ENCODE assay signal across 8 cellular contexts in the genomic region with DNA sequence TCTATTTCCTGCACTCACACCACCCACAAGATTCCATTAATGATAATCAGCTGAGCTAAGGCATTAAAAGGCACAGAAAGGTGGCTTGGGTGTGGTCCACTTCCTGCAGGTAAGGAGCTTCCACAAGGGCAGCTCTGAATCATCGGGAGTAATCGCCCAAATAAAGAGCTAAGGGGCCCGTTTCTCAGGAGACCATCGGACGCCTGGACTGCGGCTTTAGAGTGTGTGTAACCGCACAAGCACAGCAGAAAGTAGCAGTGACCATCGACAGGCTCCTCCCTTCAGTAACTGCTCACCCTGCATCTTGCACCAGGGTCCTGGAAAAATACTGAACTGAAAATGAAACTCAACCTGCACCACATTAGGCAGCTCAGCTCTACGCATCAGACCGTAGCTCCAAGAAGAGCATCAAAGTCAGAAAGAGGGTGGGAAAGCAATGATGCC. TPM values are rescaled to one million over a fixed set of nuclear protein-coding genes. Genes with fewer than 3 reads are reported as not detected.
DNase-seq lines count a peak whose midpoint lies in the region; ATAC-seq and TF ChIP-seq lines count a peak whose summit lies in the region.

No MANE protein-coding gene starts in this region.

- H3K4me3 ChIP-seq in AG09309 (ENCODE audit: control insufficient read depth, low read depth, low read length): peak overlapping the region; percentile 3
- peak overlapping the region; percentile 68 for H3K4me3 ChIP-seq in OCI-LY7 (ENCODE audit: low read depth, low read length, poor library complexity, severe bottlenecking)
- H3K4me3 ChIP-seq in mammary epithelial cell (replicated peaks in 1 of 3; ENCODE audit: insufficient read depth in 1 of 3, low read depth in 2 of 3, low read length in 3 of 3): peak overlapping the region; percentile 3 to 38 (median 32)
- H3K4me3 ChIP-seq in mesendoderm (ENCODE audit: low read length): no peak overlapping the region

- H3K9ac ChIP-seq in mammary epithelial cell (ENCODE audit: insufficient read depth, low read length) (peak overlapping the region; percentile 21), mesendoderm (ENCODE audit: low read length) (no peak overlapping the region)

- no peak overlapping the region for H3K18ac ChIP-seq in mesendoderm (ENCODE audit: low read length)

- 40% methylated on average over 8 of the region's 10 CpGs for WGBS in mammary epithelial cell (ENCODE audit: low coverage, missing lambda C conversion rate)
- no CpG with 5 or more reads among the region's 10 CpGs for WGBS in mesendoderm (ENCODE audit: extremely low coverage, insufficient coverage, low lambda C conversion rate)

- H3K4me2 ChIP-seq in OCI-LY7 (ENCODE audit: low read length) (peak overlapping the region; percentile 95), mammary epithelial cell (ENCODE audit: insufficient read depth, low read depth, low read length) (peak overlapping the region; percentile 77), mesendoderm (ENCODE audit: low read length) (no peak overlapping the region)

- BruUV-seq in OCI-LY7 (replicated peaks; lab: Mats Ljungman, UMichigan) (no TSS peak), mammary epithelial cell (replicated peaks; lab: Mats Ljungman, UMichigan) (no TSS peak)

- no peak overlapping the region for H4K8ac ChIP-seq in mesendoderm (ENCODE audit: low read depth, low read length)

- POLR2A ChIA-PET in OCI-LY7 (lab: Charles Lee): interaction anchor here (3.0 kb wide), 1 partner anchor 83 kb away, joined by 16 read pairs; no protein-coding TSS in a partner anchor

- H2AK5ac ChIP-seq in mesendoderm (ENCODE audit: low read length): no peak overlapping the region

- H3K79me2 ChIP-seq in OCI-LY7 (ENCODE audit: insufficient read depth, low read depth, low read length) (peaks cover 98% of the 10 kb centered on the region), mammary epithelial cell (ENCODE audit: insufficient read depth, low read length) (peaks cover 100% of the 10 kb centered on the region), mesendoderm (ENCODE audit: control insufficient read depth, insufficient read depth, low read length) (peaks cover 96% of the 10 kb centered on the region)

- H4K20me1 ChIP-seq in OCI-LY7 (ENCODE audit: insufficient read depth, low read length): peaks cover 27% of the 10 kb centered on the region
- peaks cover 6% of the 10 kb centered on the region for H4K20me1 ChIP-seq in mammary epithelial cell (ENCODE audit: insufficient read depth, low read length)

- DNase-seq in AG09309 (ENCODE audit: low read depth) (no peak), OCI-LY7 (ENCODE audit: low spot score) (peak; percentile 87), mammary epithelial cell (peak; percentile 81), mesendoderm (no peak), SKM-1 treated with dmso at 0.1 percent for 144 hours (lab: John Stamatoyannopoulos, UW; ENCODE audit: unreplicated experiment) (no peak), NCI-H1436 (lab: John Stamatoyannopoulos, UW) (no peak)

- H3K79me1 ChIP-seq in mesendoderm (ENCODE audit: low read length): peaks cover 28% of the 10 kb centered on the region

- no peaks in the 10 kb centered on the region for H3K27me3 ChIP-seq in mammary epithelial cell (ENCODE audit: insufficient read depth, low read length)
- no peaks in the 10 kb centered on the region for H3K27me3 ChIP-seq in mesendoderm (ENCODE audit: insufficient read depth, low read length, poor library complexity)

- H3K9me2 ChIP-seq in OCI-LY7 (ENCODE audit: insufficient read depth, low read length): no peaks in the 10 kb centered on the region

- H3K4ac ChIP-seq in mesendoderm (ENCODE audit: low read depth, low read length): no peak overlapping the region

- dilution Hi-C loops in mammary epithelial cell (cut with HindIII; ENCODE audit: low sequenced_read_pairs): no loop called here

- no peak overlapping the region for H3K23ac ChIP-seq in mesendoderm (ENCODE audit: low read length)

- H2BK5ac ChIP-seq in mesendoderm (ENCODE audit: low read length): no peak overlapping the region

- CTCF ChIA-PET in OCI-LY7 (lab: Charles Lee; ENCODE audit: unreplicated experiment): no interaction called here
- CTCF ChIA-PET in mammary epithelial cell (lab: Charles Lee; ENCODE audit: low non-redundant PET): interaction anchor here (0.9 kb wide), 1 partner anchor 102 kb away, joined by 4 read pairs; no protein-coding TSS in a partner anchor

- H3K27ac ChIP-seq in OCI-LY7 (ENCODE audit: low read depth, low read length, poor library complexity, severe bottlenecking): peak overlapping the region; percentile 99
- H3K27ac ChIP-seq in mammary epithelial cell (ENCODE audit: insufficient read depth, low read depth, low read length): peak overlapping the region; percentile 60
- no peak overlapping the region for H3K27ac ChIP-seq in mesendoderm (ENCODE audit: low read depth, low read length)

- H3K56ac ChIP-seq in mesendoderm (ENCODE audit: low read length): peak overlapping the region; percentile 43

- no peak for TF ChIP-seq CTCF in AG09309 (IDR thresholded peaks at IDR 0.05; ENCODE audit: control insufficient read depth, insufficient read depth, low read depth, low read length, missing control alignments)
- TF ChIP-seq CTCF in OCI-LY7 (conservative IDR thresholded peaks at IDR 0.05; ENCODE audit: low read length): no peak
- TF ChIP-seq CTCF in mammary epithelial cell (conservative IDR thresholded peaks at IDR 0.05 in 1 of 2, IDR thresholded peaks at IDR 0.05 in 1 of 2; ENCODE audit: extremely low read depth in 1 of 2, insufficient read depth in 1 of 2, low read depth in 1 of 2, low read length in 2 of 2): no peak

- intact Hi-C loops in OCI-LY7 (cut with micrococcal nuclease; ENCODE audit: unreplicated experiment): loop anchor here (2.0 to 10.0 kb wide), 3 partner anchors 82 to 1136 kb away; a partner anchor contains a TSS
- intact Hi-C loops in mammary epithelial cell (cut with micrococcal nuclease): loop anchor here (1.0 to 5.0 kb wide), 4 partner anchors 62 to 104 kb away; no protein-coding TSS in a partner anchor

- ATAC-seq in GM18870 (IDR thresholded peaks at IDR 0.05; ENCODE audit: unreplicated experiment) (peak; percentile 93), HG03025 (IDR thresholded peaks at IDR 0.05; ENCODE audit: low FRiP score, unreplicated experiment) (peak; percentile 84)

- in situ Hi-C loops in mammary epithelial cell (cut with MboI; ENCODE audit: low sequenced_read_pairs in 2 of 2): no loop called here

- no peak overlapping the region for H2BK120ac ChIP-seq in mesendoderm (ENCODE audit: low read depth, low read length)

- no peak overlapping the region for H4K5ac ChIP-seq in mesendoderm (ENCODE audit: low read length)

- H3K36me3 ChIP-seq in OCI-LY7 (ENCODE audit: insufficient read depth, low read length): peaks cover 16% of the 10 kb centered on the region
- no peaks in the 10 kb centered on the region for H3K36me3 ChIP-seq in mammary epithelial cell (ENCODE audit: insufficient read depth, low read length)
- H3K36me3 ChIP-seq in mesendoderm (ENCODE audit: control insufficient read depth, insufficient read depth, low read length): no peaks in the 10 kb centered on the region

- H2AFZ ChIP-seq in OCI-LY7 (ENCODE audit: low read length) (no peak overlapping the region), mammary epithelial cell (ENCODE audit: low read depth, low read length) (no peak overlapping the region)

- no peak overlapping the region for H2BK15ac ChIP-seq in mesendoderm (replicated peaks; ENCODE audit: low read depth)

- H3K4me1 ChIP-seq in OCI-LY7 (ENCODE audit: insufficient read depth, low read length, poor library complexity, severe bottlenecking) (peaks cover 81% of the 10 kb centered on the region), mammary epithelial cell (ENCODE audit: insufficient read depth, low read length) (peaks cover 47% of the 10 kb centered on the region), mesendoderm (ENCODE audit: control insufficient read depth, low read depth, low read length) (peaks cover 12% of the 10 kb centered on the region)

- H3K9me3 ChIP-seq in OCI-LY7 (ENCODE audit: low read length): peaks cover 10% of the 10 kb centered on the region; the same call in 1 of the 2 replicates
- no peaks in the 10 kb centered on the region for H3K9me3 ChIP-seq in mammary epithelial cell (replicated peaks; ENCODE audit: insufficient read depth, low read length)

RNA-seq across cellular contexts. Expression of a gene that starts 6.0 kb away (rescaled TPM):
- 51.1 and 60.4 TPM in 2 replicates for total RNA-seq in OCI-LY7 (2014; rRNA removed; shearing (Covaris generic))
- 88.7 and 92.4 TPM in 2 replicates for total RNA-seq in OCI-LY7 (2022)
- 100 to 1,000 TPM; 114 to 189 TPM for total RNA-seq in mammary epithelial cell
- polyA plus RNA-seq in mammary epithelial cell: 77.9 TPM
- 128 TPM for polyA minus RNA-seq in mammary epithelial cell
- polyA plus RNA-seq in mesendoderm (2013, experiment 1 of 2): 143 TPM
- polyA plus RNA-seq in mesendoderm (2013, experiment 2 of 2): 145 TPM

Comparison
In these comparisons a context has a peak if more than half of its experiments do, and no peak if none do; other contexts are left out.
1. DNase-seq: peak in OCI-LY7 (single experiment) and mammary epithelial cell (single experiment); none in AG09309 (single experiment), mesendoderm (single experiment), SKM-1 treated with dmso at 0.1 percent for 144 hours (single experiment) and NCI-H1436 (single experiment).